7 cellular contexts compared by ENCODE assay signal in the genomic region with DNA sequence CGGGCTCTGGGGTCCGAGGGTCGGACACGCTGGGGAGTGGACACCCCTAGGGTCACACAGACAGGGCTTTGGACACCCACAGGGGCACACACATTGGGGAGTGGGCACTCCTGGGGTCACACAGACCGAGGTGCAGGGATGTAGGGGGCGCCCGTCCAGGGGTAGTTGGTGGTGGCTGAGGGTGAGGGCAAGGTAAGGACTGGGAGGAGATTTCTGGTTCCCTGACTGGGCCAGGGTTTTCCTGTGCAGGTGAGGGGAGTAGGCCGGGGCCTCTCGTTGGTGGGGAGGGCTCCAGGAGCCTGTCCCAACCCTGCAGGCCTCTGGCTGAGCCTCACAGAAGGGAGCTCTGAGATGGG. TPM values are rescaled to one million over a fixed set of nuclear protein-coding genes. Genes with fewer than 3 reads are reported as not detected.
DNase-seq lines count a peak whose midpoint lies in the region; ATAC-seq, FAIRE-seq and TF ChIP-seq lines count a peak whose summit lies in the region.

No MANE protein-coding gene starts in this region.

- no peak for TF ChIP-seq POLR2A in GM18505 (IDR thresholded peaks at IDR 0.05; ENCODE audit: borderline replicate concordance, extremely low read depth, insufficient read depth, insufficient read length)

- no peaks in the 10 kb centered on the region for H4K20me1 ChIP-seq in MM.1S (ENCODE audit: insufficient read depth, low read length)

- peak overlapping the region; percentile 73 for H3K4me3 Mint-ChIP-seq in endothelial cell (ENCODE audit: unreplicated experiment)

- intact Hi-C loops in pancreas (cut with DNase I): no loop called here

- H3K4me1 ChIP-seq in MM.1S (ENCODE audit: low read length) (no peaks in the 10 kb centered on the region), pancreas (no peaks in the 10 kb centered on the region)

- ATAC-seq in GM21390 (IDR thresholded peaks at IDR 0.05; ENCODE audit: unreplicated experiment) (peak; percentile 6), pancreas (peak in 3 of 4 donors; percentile 4 to 8 (median 5)), GM18505 (IDR thresholded peaks at IDR 0.05; ENCODE audit: unreplicated experiment) (no peak), GM21786 (IDR thresholded peaks at IDR 0.05; ENCODE audit: unreplicated experiment) (no peak)

- peak overlapping the region; percentile 65 for H3K4me2 ChIP-seq in MM.1S (ENCODE audit: low read depth, low read length)

- DNase-seq in MM.1S: no peak
- DNase-seq in endothelial cell (ENCODE audit: low spot score): no peak
- peak in 3 of 6 donors; percentile 22 to 55 (median 33) for DNase-seq in pancreas
- no peak for DNase-seq in DMS 273 treated with DMSO at 0.1 percent for 48 hours (lab: John Stamatoyannopoulos, UW)

- peak overlapping the region; percentile 66; the same call in 1 of the 2 replicates for H3K9ac ChIP-seq in MM.1S (ENCODE audit: low read length)

- H3K4me3 ChIP-seq in MM.1S (ENCODE audit: low read length) (peak overlapping the region; percentile 78), pancreas (peak overlapping the region; percentile 6 to 57 (median 28))

- no peaks in the 10 kb centered on the region for H3K9me3 Mint-ChIP-seq in endothelial cell (ENCODE audit: unreplicated experiment)

- H3K27me3 Mint-ChIP-seq in endothelial cell (ENCODE audit: unreplicated experiment): peaks cover 2% of the 10 kb centered on the region

- no peak overlapping the region for H3K27ac Mint-ChIP-seq in endothelial cell (ENCODE audit: unreplicated experiment)

- TF ChIP-seq CTCF in MM.1S (IDR thresholded peaks at IDR 0.05; ENCODE audit: low read length): peak; percentile 11; the same call in 1 of the 2 replicates
- TF ChIP-seq CTCF in endothelial cell (IDR thresholded peaks at IDR 0.05; ENCODE audit: unreplicated experiment): no peak
- TF ChIP-seq CTCF in pancreas (IDR thresholded peaks at IDR 0.05): no peak

- no peaks in the 10 kb centered on the region for H3K27me3 ChIP-seq in MM.1S (replicated peaks; ENCODE audit: insufficient read depth, low read length)
- H3K27me3 ChIP-seq in pancreas: no peaks in the 10 kb centered on the region

- H3K27ac ChIP-seq in MM.1S (ENCODE audit: low read length) (no peak overlapping the region), pancreas (peak overlapping the region in 3 of 4 donors; percentile 35 to 69 (median 62))

- H3K36me3 ChIP-seq in MM.1S (replicated peaks; ENCODE audit: insufficient read depth, low read length) (no peaks in the 10 kb centered on the region), pancreas (no peaks in the 10 kb centered on the region)

- H3K36me3 Mint-ChIP-seq in endothelial cell (ENCODE audit: low read depth, unreplicated experiment): no peaks in the 10 kb centered on the region

- FAIRE-seq in pancreas (lab: Jason Lieb, UNC): no peak

- H3K9me2 ChIP-seq in MM.1S (replicated peaks; ENCODE audit: insufficient read depth, low read length): no peaks in the 10 kb centered on the region

- peak overlapping the region; percentile 67; the same call in 1 of the 2 replicates for H2AFZ ChIP-seq in MM.1S (ENCODE audit: low read length)

- H3F3A ChIP-seq in MM.1S (ENCODE audit: insufficient read depth, low read length): peaks cover 4% of the 10 kb centered on the region

- no peaks in the 10 kb centered on the region for H3K9me3 ChIP-seq in MM.1S (replicated peaks; ENCODE audit: insufficient read depth, low read length)
- H3K9me3 ChIP-seq in pancreas: no peaks in the 10 kb centered on the region

- 12 to 41% methylated on average over 9 of the region's 9 CpGs for WGBS in pancreas, 2 donors

- no peaks in the 10 kb centered on the region for H3K79me2 ChIP-seq in MM.1S (ENCODE audit: low read length)

- H3K4me1 Mint-ChIP-seq in endothelial cell (ENCODE audit: unreplicated experiment): no peaks in the 10 kb centered on the region

RNA-seq across cellular contexts. Expression of gene WDR45, which starts 21.9 kb away (rescaled TPM):
- total RNA-seq in endothelial cell (ENCODE audit: unreplicated experiment) (46.4 TPM), pancreas (10 to 100 TPM; 34.9 to 48.5 (median 45.6) TPM)
- polyA plus RNA-seq in pancreas: 100 to 1,000 TPM in 1 of 2 donors, 10 to 100 TPM in 1; 98.1 to 121 TPM

RNA-seq across cellular contexts. Expression of gene GPKOW, which starts 21.9 kb away (rescaled TPM):
- total RNA-seq in endothelial cell (ENCODE audit: unreplicated experiment): 28.8 TPM
- 10 to 100 TPM in 1 of 6 donors, 1 to 10 TPM in 5; 5.4 to 11.5 (median 7.7) TPM for total RNA-seq in pancreas
- 10 to 100 TPM in 1 of 2 donors, 1 to 10 TPM in 1; 5.1 to 10.5 TPM for polyA plus RNA-seq in pancreas

RNA-seq across cellular contexts. Expression of gene PRAF2, which starts 27.8 kb away (rescaled TPM):
- 22.3 TPM for total RNA-seq in endothelial cell (ENCODE audit: unreplicated experiment)
- 1 to 10 TPM; 1.3 to 8.8 (median 3.9) TPM for total RNA-seq in pancreas
- 10 to 100 TPM; 11.3 to 15.8 TPM for polyA plus RNA-seq in pancreas

RNA-seq across cellular contexts. Expression of gene CCDC120, which starts 42.8 kb away (rescaled TPM):
- total RNA-seq in endothelial cell (ENCODE audit: unreplicated experiment) (22.5 TPM), pancreas (10 to 100 TPM in 1 of 6 donors, 1 to 10 TPM in 5; 4.5 to 10.6 (median 6.8) TPM)
- polyA plus RNA-seq in pancreas: 1 to 10 TPM; 7.3 to 8.2 TPM

RNA-seq across cellular contexts. Expression of gene TFE3, which starts 58.5 kb away (rescaled TPM):
- total RNA-seq in endothelial cell (ENCODE audit: unreplicated experiment): 31.0 TPM
- 10 to 100 TPM in 3 of 6 donors, 1 to 10 TPM in 3; 8.5 to 18.8 (median 11.0) TPM for total RNA-seq in pancreas
- polyA plus RNA-seq in pancreas: 10 to 100 TPM; 20.1 to 20.6 TPM

Comparison
In these comparisons a context has a peak if more than half of its experiments do, and no peak if none do; other contexts are left out.
1. ATAC-seq: peak in GM21390 (single experiment) and pancreas (3 of 4); none in GM18505 (single experiment) and GM21786 (single experiment).